Comparison of ENCODE assay signal across 11 cellular contexts in genomic region chr5:109805882-109806281, GRCh38.
DNase-seq lines count a peak whose midpoint lies in the region; ATAC-seq lines count a peak whose summit lies in the region.
"Had no signal": no experiment of that assay in that cellular context is flagged by ENCODE, and none has a peak within 500 bp of the region (broad histone marks: within the 10 kb centered on the region; RNA-seq: fewer than 3 reads in every experiment).

No MANE protein-coding gene starts in this region.

- peaks cover 78% of the 10 kb centered on the region for H3K36me3 Mint-ChIP-seq in activated T-cell treated with anti-CD3 and anti-CD28 coated beads, Interleukin-2, amount 50 U/mL, for 24 hours (ENCODE audit: low read depth)

- no peak overlapping the region for H3K27ac Mint-ChIP-seq in activated T-cell treated with anti-CD3 and anti-CD28 coated beads, Interleukin-2, amount 50 U/mL, for 24 hours

- no peaks in the 10 kb centered on the region for H3K9me3 Mint-ChIP-seq in activated T-cell treated with anti-CD3 and anti-CD28 coated beads, Interleukin-2, amount 50 U/mL, for 24 hours

- H3K4me3 Mint-ChIP-seq in activated T-cell treated with anti-CD3 and anti-CD28 coated beads, Interleukin-2, amount 50 U/mL, for 24 hours, result no peak overlapping the region

- DNase-seq in NCI-H2029 (lab: John Stamatoyannopoulos, UW) (peak; percentile 7), NCI-H2029 treated with DMSO at 0.1 percent for 48 hours (lab: John Stamatoyannopoulos, UW) (no peak), iPS DF 4.7 (ENCODE audit: extremely low read depth, low spot score) (peak; percentile 2), 8988T (no peak), DMS79 treated with DMSO at 0.1 percent for 48 hours (lab: John Stamatoyannopoulos, UW) (no peak), hypothalamus (lab: John Stamatoyannopoulos, UW) (no peak)
- no peak for DNase-seq in activated T-cell treated with anti-CD3 and anti-CD28 coated beads, Interleukin-2, amount 50 U/mL, for 24 hours
- DNase-seq: activated CD4-positive, alpha-beta T cell treated with anti-CD3 and anti-CD28 coated beads for 4 hours; activated effector memory CD4-positive, alpha-beta T cell treated with anti-CD3 and anti-CD28 coated beads, Interleukin-2, amount 50 U/mL, for 16 hours; NCI-H2081 had no signal

- peak; percentile 71 for ATAC-seq in HG03354 (IDR thresholded peaks at IDR 0.05; ENCODE audit: poor library complexity, severe bottlenecking, unreplicated experiment)

- no peaks in the 10 kb centered on the region for H3K27me3 Mint-ChIP-seq in activated T-cell treated with anti-CD3 and anti-CD28 coated beads, Interleukin-2, amount 50 U/mL, for 24 hours

- peaks cover 13% of the 10 kb centered on the region for H3K4me1 Mint-ChIP-seq in activated T-cell treated with anti-CD3 and anti-CD28 coated beads, Interleukin-2, amount 50 U/mL, for 24 hours (ENCODE audit: low read depth)

Comparison
In these comparisons a context has a peak if more than half of its experiments do, and no peak if none do; other contexts are left out.
1. DNase-seq: peak in NCI-H2029 (single experiment) and iPS DF 4.7 (single experiment); none in NCI-H2029 treated with DMSO at 0.1 percent for 48 hours (single experiment), 8988T (single experiment), DMS79 treated with DMSO at 0.1 percent for 48 hours (single experiment), activated T-cell treated with anti-CD3 and anti-CD28 coated beads, Interleukin-2, amount 50 U/mL, for 24 hours (single experiment) and hypothalamus (0 of 51).